10 cellular contexts compared by ENCODE assay signal in genomic region chr13:112586334-112586733, GRCh38. TPM values are rescaled to one million over a fixed set of nuclear protein-coding genes. Genes with fewer than 3 reads are reported as not detected.
DNase-seq lines count a peak whose midpoint lies in the region; ATAC-seq and TF ChIP-seq lines count a peak whose summit lies in the region.
"Had no signal": no experiment of that assay in that cellular context is flagged by ENCODE, and none has a peak within 500 bp of the region (broad histone marks: within the 10 kb centered on the region; RNA-seq: fewer than 3 reads in every experiment).

No MANE protein-coding gene starts in this region.

- H3K27ac ChIP-seq in Karpas-422 (ENCODE audit: low read length) (peak overlapping the region; percentile 85), colonic mucosa (peak overlapping the region; percentile 99), psoas muscle (peak overlapping the region; percentile 98), dorsolateral prefrontal cortex (peak overlapping the region in 1 of 59 donors; percentile 94)

- no peaks in the 10 kb centered on the region; the same call in 1 of the 2 replicates for H3K9me2 ChIP-seq in Karpas-422 (replicated peaks; ENCODE audit: insufficient read depth, low read length)

- no peaks in the 10 kb centered on the region for H3K27me3 ChIP-seq in Karpas-422 (ENCODE audit: low read length)
- no peaks in the 10 kb centered on the region for H3K27me3 ChIP-seq in colonic mucosa
- H3K27me3 ChIP-seq in psoas muscle (ENCODE audit: insufficient read depth in 3 of 3, low read length in 2 of 3): no peaks in the 10 kb centered on the region
- H3K27me3 ChIP-seq in dorsolateral prefrontal cortex: no peaks in the 10 kb centered on the region

- H4K20me1 ChIP-seq in Karpas-422 (ENCODE audit: insufficient read depth, low read depth, low read length): no peaks in the 10 kb centered on the region

- WGBS in psoas muscle, 3 donors: 59 to 63% (median 63%) methylated on average over 3 of the region's 3 CpGs

- DNase-seq in Karpas-422 (no peak), colonic mucosa (no peak), psoas muscle (no peak), midbrain (lab: John Stamatoyannopoulos, UW) (no peak), dorsolateral prefrontal cortex (no peak)
- DNase-seq: NCI-H1436 treated with DMSO at 0.1 percent for 48 hours; stimulated activated CD4-positive, alpha-beta T cell treated with anti-CD3 and anti-CD28 coated beads, Interleukin-1b, Interleukin-23, amount 100 ng/mL, for 48 hours had no signal

- peak overlapping the region; percentile 85 for H3K4me2 ChIP-seq in Karpas-422 (ENCODE audit: low read depth, low read length, poor library complexity, severe bottlenecking)

- H3K4me3 ChIP-seq in GM12875 (ENCODE audit: low read depth, low read length) (peak overlapping the region; percentile 96), Karpas-422 (ENCODE audit: low read length) (peak overlapping the region; percentile 98), colonic mucosa (no peak overlapping the region), psoas muscle (no peak overlapping the region), dorsolateral prefrontal cortex (peak overlapping the region in 8 of 59 donors; percentile 17 to 98 (median 92))

- TF ChIP-seq CTCF in GM12875 (IDR thresholded peaks at IDR 0.05; ENCODE audit: borderline replicate concordance, insufficient read depth, low read depth, low read length) (no peak), colonic mucosa (IDR thresholded peaks at IDR 0.05) (no peak), psoas muscle (IDR thresholded peaks at IDR 0.05) (no peak), dorsolateral prefrontal cortex (IDR thresholded peaks at IDR 0.05 in 54 of 56, conservative IDR thresholded peaks at IDR 0.05 in 2 of 56; ENCODE audit: low read depth in 1 of 56, partially characterized antibody in 56 of 56) (no peak)

- H3K79me2 ChIP-seq in Karpas-422 (ENCODE audit: low read length): peaks cover 66% of the 10 kb centered on the region

- ATAC-seq in psoas muscle (no peak), GM21619 (IDR thresholded peaks at IDR 0.05; ENCODE audit: unreplicated experiment) (no peak)

- intact Hi-C loops in colonic mucosa (cut with DNase I): no loop called here
- intact Hi-C loops in psoas muscle (cut with DNase I): no loop called here
- intact Hi-C loops in dorsolateral prefrontal cortex (cut with DNase I): no loop called here

- H2AFZ ChIP-seq in Karpas-422 (ENCODE audit: low read length): no peak overlapping the region

- H3K9me3 ChIP-seq in Karpas-422 (ENCODE audit: low read length) (no peaks in the 10 kb centered on the region), colonic mucosa (no peaks in the 10 kb centered on the region), psoas muscle (no peaks in the 10 kb centered on the region)

- no peaks in the 10 kb centered on the region; the same call in 1 of the 2 replicates for H3K36me3 ChIP-seq in Karpas-422 (ENCODE audit: insufficient read depth, low read length)
- H3K36me3 ChIP-seq in colonic mucosa: no peaks in the 10 kb centered on the region
- no peaks in the 10 kb centered on the region for H3K36me3 ChIP-seq in psoas muscle (ENCODE audit: insufficient read depth in 1 of 2, low read depth in 1 of 2)
- H3K36me3 ChIP-seq: cardiac muscle cell had no signal

- H3K4me1 ChIP-seq in Karpas-422 (ENCODE audit: low read length) (peaks cover 44% of the 10 kb centered on the region), colonic mucosa (no peaks in the 10 kb centered on the region), psoas muscle (peaks cover 21% of the 10 kb centered on the region)

- H3K9ac ChIP-seq in Karpas-422 (ENCODE audit: low read length): peak overlapping the region; percentile 100
- no peak overlapping the region for H3K9ac ChIP-seq in colonic mucosa (ENCODE audit: low read depth in 2 of 2, low read length in 2 of 2)

RNA-seq across cellular contexts. Expression of gene TUBGCP3, which starts 1.6 kb away (rescaled TPM):
- total RNA-seq in Karpas-422 (2014; rRNA removed; shearing (Covaris generic); ENCODE audit: low replicate concordance): 49.9 and 52.8 TPM in 2 replicates
- total RNA-seq in colonic mucosa (10 to 100 TPM; 24.9 to 39.4 TPM), psoas muscle (10 to 100 TPM in 3 of 4 donors, 1 to 10 TPM in 1; 7.4 to 15.3 (median 14.3) TPM), dorsolateral prefrontal cortex (10 to 100 TPM; 29.5 to 60.5 (median 44.0) TPM)
- polyA plus RNA-seq in psoas muscle: 10 to 100 TPM in 1 of 3 donors, 1 to 10 TPM in 2; 8.3 to 13.1 (median 8.4) TPM

Comparison
In these comparisons a context has a peak if more than half of its experiments do, and no peak if none do; other contexts are left out.
1. H3K4me3 ChIP-seq: peak in GM12875 (single experiment) and Karpas-422 (single experiment); none in colonic mucosa (single experiment) and psoas muscle (single experiment).